In genomic region chr4:113447695-113448265, GRCh38 we compare ENCODE assay signal across 9 cellular contexts.
DNase-seq lines count a peak whose midpoint lies in the region; ATAC-seq and TF ChIP-seq lines count a peak whose summit lies in the region.
"Had no signal": no experiment of that assay in that cellular context is flagged by ENCODE, and none has a peak within 500 bp of the region (broad histone marks: within the 10 kb centered on the region; RNA-seq: fewer than 3 reads in every experiment).

No MANE protein-coding gene starts in this region.

- TF ChIP-seq CTCF in activated CD8-positive, alpha-beta T cell treated with anti-CD3 and anti-CD28 coated beads for 36 hours (IDR thresholded peaks at IDR 0.05) = no peak
- TF ChIP-seq CTCF in fibroblast of villous mesenchyme (IDR thresholded peaks at IDR 0.05; ENCODE audit: insufficient read depth, low read depth, low read length) (no peak), MCF 10A (IDR thresholded peaks at IDR 0.05; ENCODE audit: unreplicated experiment) (no peak)

- peaks cover 6% of the 10 kb centered on the region for H3K9me3 Mint-ChIP-seq in activated CD8-positive, alpha-beta T cell treated with anti-CD3 and anti-CD28 coated beads for 36 hours
- no peaks in the 10 kb centered on the region for H3K9me3 Mint-ChIP-seq in activated CD8-positive, alpha-beta T cell treated with anti-CD3 and anti-CD28 coated beads, Interleukin-2, amount 10 ng/mL, durations not matched to agents 7 days and 5 days (ENCODE audit: insufficient read depth)
- H3K9me3 Mint-ChIP-seq in MCF 10A (ENCODE audit: unreplicated experiment) = no peaks in the 10 kb centered on the region

- no TSS peak for BruUV-seq in MCF 10A (replicated peaks; lab: Mats Ljungman, UMichigan)

- peak overlapping the region in 1 of 2 donors; percentile 26 for H3K9ac ChIP-seq in stomach smooth muscle (ENCODE audit: low read length in 2 of 2)

- no peak overlapping the region for H3K4me3 ChIP-seq in fibroblast of villous mesenchyme (ENCODE audit: low read depth, low read length)
- peak overlapping the region; percentile 17 to 20 for H3K4me3 ChIP-seq in stomach smooth muscle (ENCODE audit: low read length in 2 of 2)

- peak; percentile 43 for ATAC-seq in activated CD8-positive, alpha-beta T cell treated with anti-CD3 and anti-CD28 coated beads for 36 hours
- ATAC-seq in activated CD8-positive, alpha-beta T cell treated with anti-CD3 and anti-CD28 coated beads, Interleukin-2, amount 10 ng/mL, durations not matched to agents 7 days and 5 days = no peak
- ATAC-seq in HG02885 (IDR thresholded peaks at IDR 0.05; ENCODE audit: poor library complexity, unreplicated experiment) (peak; percentile 83), GM21786 (IDR thresholded peaks at IDR 0.05; ENCODE audit: unreplicated experiment) (no peak)

- H3K4me3 Mint-ChIP-seq in activated CD8-positive, alpha-beta T cell treated with anti-CD3 and anti-CD28 coated beads for 36 hours = no peak overlapping the region
- no peak overlapping the region for H3K4me3 Mint-ChIP-seq in activated CD8-positive, alpha-beta T cell treated with anti-CD3 and anti-CD28 coated beads, Interleukin-2, amount 10 ng/mL, durations not matched to agents 7 days and 5 days
- no peak overlapping the region for H3K4me3 Mint-ChIP-seq in MCF 10A (ENCODE audit: unreplicated experiment)

- H3K36me3 ChIP-seq in stomach smooth muscle (ENCODE audit: control insufficient read depth in 2 of 2, insufficient read depth in 2 of 2, low read length in 2 of 2) = no peaks in the 10 kb centered on the region

- H3K4me1 ChIP-seq in stomach smooth muscle (ENCODE audit: control insufficient read depth, insufficient read depth, low read length) = peaks cover 13% of the 10 kb centered on the region

- CTCF ChIA-PET in activated CD8-positive, alpha-beta T cell treated with anti-CD3 and anti-CD28 coated beads for 36 hours (lab: Charles Lee) = no interaction called here
- CTCF ChIA-PET in activated CD8-positive, alpha-beta T cell treated with anti-CD3 and anti-CD28 coated beads, Interleukin-2, amount 10 ng/mL, durations not matched to agents 7 days and 5 days (lab: Charles Lee) = interaction anchor here (0.5 kb wide), 1 partner anchor 14 kb away, joined by 3 read pairs; no protein-coding TSS in a partner anchor
- CTCF ChIA-PET in MCF 10A (lab: Yijun Ruan, JAX) = interaction anchor here (1.0 kb wide), 1 partner anchor 15 kb away, joined by 4 read pairs; no protein-coding TSS in a partner anchor

- intact Hi-C loops in activated CD8-positive, alpha-beta T cell treated with anti-CD3 and anti-CD28 coated beads for 36 hours (cut with micrococcal nuclease) = no loop called here
- intact Hi-C loops in MCF 10A (cut with micrococcal nuclease) = loop anchor here (2.0 kb wide), 1 partner anchor 21 kb away; no protein-coding TSS in a partner anchor

- no peaks in the 10 kb centered on the region for H3K27me3 Mint-ChIP-seq in activated CD8-positive, alpha-beta T cell treated with anti-CD3 and anti-CD28 coated beads for 36 hours
- H3K27me3 Mint-ChIP-seq in activated CD8-positive, alpha-beta T cell treated with anti-CD3 and anti-CD28 coated beads, Interleukin-2, amount 10 ng/mL, durations not matched to agents 7 days and 5 days (ENCODE audit: low read depth) = no peaks in the 10 kb centered on the region
- no peaks in the 10 kb centered on the region for H3K27me3 Mint-ChIP-seq in MCF 10A (ENCODE audit: insufficient read depth, unreplicated experiment)

- peaks cover 26% of the 10 kb centered on the region for H3K4me1 Mint-ChIP-seq in activated CD8-positive, alpha-beta T cell treated with anti-CD3 and anti-CD28 coated beads for 36 hours (ENCODE audit: low read depth)
- peaks cover 4% of the 10 kb centered on the region for H3K4me1 Mint-ChIP-seq in activated CD8-positive, alpha-beta T cell treated with anti-CD3 and anti-CD28 coated beads, Interleukin-2, amount 10 ng/mL, durations not matched to agents 7 days and 5 days (ENCODE audit: low read depth)
- H3K4me1 Mint-ChIP-seq in MCF 10A (ENCODE audit: insufficient read depth, unreplicated experiment) = peaks cover 39% of the 10 kb centered on the region

- peak; percentile 41 for DNase-seq in activated CD8-positive, alpha-beta T cell treated with anti-CD3 and anti-CD28 coated beads for 36 hours
- DNase-seq in activated CD8-positive, alpha-beta T cell treated with anti-CD3 and anti-CD28 coated beads, Interleukin-2, amount 10 ng/mL, durations not matched to agents 7 days and 5 days = no peak
- peak; percentile 48 for DNase-seq in fibroblast of villous mesenchyme (ENCODE audit: low read depth)
- DNase-seq in MCF 10A (ENCODE audit: unreplicated experiment) = no peak
- DNase-seq in H4 (ENCODE audit: low spot score) = no peak
- DNase-seq: NCI-H1417 had no signal

- POLR2A ChIA-PET in activated CD8-positive, alpha-beta T cell treated with anti-CD3 and anti-CD28 coated beads for 36 hours (lab: Charles Lee) = no interaction called here
- POLR2A ChIA-PET in activated CD8-positive, alpha-beta T cell treated with anti-CD3 and anti-CD28 coated beads, Interleukin-2, amount 10 ng/mL, durations not matched to agents 7 days and 5 days (lab: Charles Lee) = no interaction called here
- POLR2A ChIA-PET in MCF 10A (lab: Yijun Ruan, JAX) = interaction anchor here (1.6 to 8.3 kb wide), 5 partner anchors 10 to 532 kb away, joined by 4 to 88 read pairs (median 5); partner anchors contain the start of gene ARSJ

- no peak overlapping the region for H3K27ac Mint-ChIP-seq in activated CD8-positive, alpha-beta T cell treated with anti-CD3 and anti-CD28 coated beads for 36 hours
- no peak overlapping the region for H3K27ac Mint-ChIP-seq in activated CD8-positive, alpha-beta T cell treated with anti-CD3 and anti-CD28 coated beads, Interleukin-2, amount 10 ng/mL, durations not matched to agents 7 days and 5 days
- no peak overlapping the region for H3K27ac Mint-ChIP-seq in MCF 10A (ENCODE audit: low read depth, unreplicated experiment)

- H3K27ac ChIP-seq in stomach smooth muscle (ENCODE audit: low read length) = peak overlapping the region; percentile 37

- no peaks in the 10 kb centered on the region for H3K27me3 ChIP-seq in stomach smooth muscle (ENCODE audit: control insufficient read depth in 1 of 2, insufficient read depth in 2 of 2, low read length in 2 of 2)

- H3K36me3 Mint-ChIP-seq in activated CD8-positive, alpha-beta T cell treated with anti-CD3 and anti-CD28 coated beads for 36 hours (ENCODE audit: low read depth) = peaks cover 13% of the 10 kb centered on the region
- peaks cover 2% of the 10 kb centered on the region for H3K36me3 Mint-ChIP-seq in activated CD8-positive, alpha-beta T cell treated with anti-CD3 and anti-CD28 coated beads, Interleukin-2, amount 10 ng/mL, durations not matched to agents 7 days and 5 days (ENCODE audit: low read depth)
- H3K36me3 Mint-ChIP-seq in MCF 10A (ENCODE audit: insufficient read depth, unreplicated experiment) = peaks cover 15% of the 10 kb centered on the region

- H3K9me3 ChIP-seq in stomach smooth muscle (ENCODE audit: control insufficient read depth in 2 of 2, low read length in 2 of 2) = peaks cover 4 to 5% of the 10 kb centered on the region in 2 donors

Comparison
In these comparisons a context has a peak if more than half of its experiments do, and no peak if none do; other contexts are left out.
1. ATAC-seq: peak in activated CD8-positive, alpha-beta T cell treated with anti-CD3 and anti-CD28 coated beads for 36 hours (single experiment) and HG02885 (single experiment); none in activated CD8-positive, alpha-beta T cell treated with anti-CD3 and anti-CD28 coated beads, Interleukin-2, amount 10 ng/mL, durations not matched to agents 7 days and 5 days (single experiment) and GM21786 (single experiment).
2. DNase-seq: peak in activated CD8-positive, alpha-beta T cell treated with anti-CD3 and anti-CD28 coated beads for 36 hours (single experiment) and fibroblast of villous mesenchyme (single experiment); none in activated CD8-positive, alpha-beta T cell treated with anti-CD3 and anti-CD28 coated beads, Interleukin-2, amount 10 ng/mL, durations not matched to agents 7 days and 5 days (single experiment), MCF 10A (single experiment) and H4 (single experiment).